Comparison of ENCODE assay signal across 8 cellular contexts in genomic region chr9:129665008-129665771, GRCh38. TPM values are rescaled to one million over a fixed set of nuclear protein-coding genes. Genes with fewer than 3 reads are reported as not detected.
A peak's percentile ranks its signal among the peaks of the same experiment; 100 is the strongest.
DNase-seq lines count a peak whose midpoint lies in the region; ATAC-seq and TF ChIP-seq lines count a peak whose summit lies in the region.

Gene PRRX2, plus strand, starts transcription at chr9:129665647. Its CDS starts 221 bp downstream, at chr9:129665868.

- ATAC-seq in right lobe of liver (peak in 3 of 4 donors; percentile 28 to 40 (median 38)), HG03097 (IDR thresholded peaks at IDR 0.05; ENCODE audit: low FRiP score, unreplicated experiment) (no peak)

- in situ Hi-C loops in brain microvascular endothelial cell (cut with HindIII; ENCODE audit: low pct_ligation_motif_present, low sequenced_read_pairs): no loop called here

- DNase-seq in BJ (ENCODE audit: low read depth) (no peak), NT2/D1 (ENCODE audit: low read depth, low spot score) (peak; percentile 33), brain microvascular endothelial cell (no peak), right lobe of liver (no peak), LoVo (ENCODE audit: low spot score) (no peak), NCI-H2171 (lab: John Stamatoyannopoulos, UW) (no peak)

- H3K9ac ChIP-seq in NT2/D1 (ENCODE audit: insufficient read length, low read depth): peak within 1 kb of the TSS; percentile 84
- no peak within 1 kb of the TSS for H3K9ac ChIP-seq in stomach smooth muscle (ENCODE audit: low read length in 2 of 2)

- TF ChIP-seq POLR2A in right lobe of liver (IDR thresholded peaks at IDR 0.05): no peak

- H3K27me3 ChIP-seq in BJ (ENCODE audit: control insufficient read depth, insufficient read depth, low read length) (no peaks in the 10 kb centered on the region), NT2/D1 (ENCODE audit: insufficient read depth, insufficient read length) (peaks cover 4% of the 10 kb centered on the region), brain microvascular endothelial cell (replicated peaks) (peaks cover 4% of the 10 kb centered on the region), right lobe of liver (peaks cover 0 to 9% of the 10 kb centered on the region in 2 donors), stomach smooth muscle (ENCODE audit: control insufficient read depth in 1 of 2, insufficient read depth in 2 of 2, low read length in 2 of 2) (peaks cover 5 to 20% of the 10 kb centered on the region in 2 donors)

- H3K4me3 ChIP-seq in BJ (ENCODE audit: low read depth, low read length): peak within 1 kb of the TSS; percentile 83
- H3K4me3 ChIP-seq in NT2/D1 (ENCODE audit: insufficient read length, low read depth): peak within 1 kb of the TSS; percentile 62
- H3K4me3 ChIP-seq in brain microvascular endothelial cell (ENCODE audit: low read depth, low read length): peak within 1 kb of the TSS; percentile 12
- H3K4me3 ChIP-seq in right lobe of liver: no peak within 1 kb of the TSS
- H3K4me3 ChIP-seq in stomach smooth muscle (ENCODE audit: low read length in 2 of 2): peak within 1 kb of the TSS; percentile 46 to 55

- intact Hi-C loops in right lobe of liver (cut with DNase I): no loop called here

- H3K4me1 ChIP-seq in NT2/D1 (ENCODE audit: insufficient read depth, insufficient read length) (peaks cover 24% of the 10 kb centered on the region), right lobe of liver (no peaks in the 10 kb centered on the region), stomach smooth muscle (ENCODE audit: control insufficient read depth, insufficient read depth, low read length) (peaks cover 5% of the 10 kb centered on the region)

- CTCF ChIA-PET in BJ (lab: Yijun Ruan, JAX): interaction anchor here (1.8 kb wide), 1 partner anchor 23 kb away, joined by 5 read pairs; the partner anchor contains the start of gene ASB6

- no peaks in the 10 kb centered on the region for H3K9me3 ChIP-seq in NT2/D1 (ENCODE audit: insufficient read depth, low read length)
- no peaks in the 10 kb centered on the region for H3K9me3 ChIP-seq in right lobe of liver
- no peaks in the 10 kb centered on the region for H3K9me3 ChIP-seq in stomach smooth muscle (ENCODE audit: control insufficient read depth in 2 of 2, low read length in 2 of 2)

- TF ChIP-seq CTCF in BJ (IDR thresholded peaks at IDR 0.05; ENCODE audit: insufficient read depth, low read depth, low read length): no peak
- TF ChIP-seq CTCF in brain microvascular endothelial cell (IDR thresholded peaks at IDR 0.05; ENCODE audit: low read depth, low read length, missing control alignments): no peak
- TF ChIP-seq CTCF in right lobe of liver (IDR thresholded peaks at IDR 0.05): no peak

- POLR2A ChIA-PET in BJ (lab: Charles Lee): no interaction called here

- H3K27ac ChIP-seq in brain microvascular endothelial cell (no peak within 1 kb of the TSS), right lobe of liver (no peak within 1 kb of the TSS), stomach smooth muscle (ENCODE audit: low read length) (no peak within 1 kb of the TSS)

- 0% methylated on average over 5 of the region's 60 CpGs for WGBS in right lobe of liver (ENCODE audit: insufficient coverage, low coverage, low lambda C conversion rate, missing lambda C conversion rate)

- peaks cover 2% of the 10 kb centered on the region; the same call in 1 of the 2 replicates for H3K36me3 ChIP-seq in BJ (ENCODE audit: control insufficient read depth, insufficient read depth, low read length)
- H3K36me3 ChIP-seq in NT2/D1 (ENCODE audit: insufficient read depth, insufficient read length, low read length): no peaks in the 10 kb centered on the region
- H3K36me3 ChIP-seq in brain microvascular endothelial cell (replicated peaks): no peaks in the 10 kb centered on the region
- H3K36me3 ChIP-seq in right lobe of liver: no peaks in the 10 kb centered on the region
- no peaks in the 10 kb centered on the region for H3K36me3 ChIP-seq in stomach smooth muscle (ENCODE audit: control insufficient read depth in 2 of 2, insufficient read depth in 2 of 2, low read length in 2 of 2)

RNA-seq across cellular contexts. Expression of gene PRRX2, which starts in this region (rescaled TPM):
- polyA plus RNA-seq in BJ (2011; rRNA removed): 20.4 and 37.4 TPM in 2 replicates
- polyA minus RNA-seq in BJ (2011; rRNA and poly(A)+ RNA removed): 8.9 and 9.5 TPM in 2 replicates
- not detected for total RNA-seq in right lobe of liver

Comparison
In these comparisons a context has a peak if more than half of its experiments do, and no peak if none do; other contexts are left out.
1. Peak in ATAC-seq in right lobe of liver; RNA of the gene not detected or under 1 TPM.
2. H3K4me3 ChIP-seq: peak in BJ (single experiment), NT2/D1 (single experiment), brain microvascular endothelial cell (single experiment) and stomach smooth muscle (2 of 2); none in right lobe of liver (0 of 3).